32 cellular contexts compared by ENCODE assay signal in genomic region chr6:73630401-73630800, GRCh38.
"Had no signal": no experiment of that assay in that cellular context is flagged by ENCODE, and none has a peak within 500 bp of the region (broad histone marks: within the 10 kb centered on the region; RNA-seq: fewer than 3 reads in every experiment).

No MANE protein-coding gene starts in this region.

- FAIRE-seq: bronchial epithelial cell, colon had no signal

- H3K27ac ChIP-seq: ascending aorta, esophagus muscularis mucosa, foreskin keratinocyte, gastrocnemius medialis, heart left ventricle had no signal

- H3K4me1 Mint-ChIP-seq: activated CD4-positive, alpha-beta memory T cell treated with anti-CD3 and anti-CD28 coated beads, Interleukin-2, amount 10 ng/mL, durations not matched to agents 7 days and 5 days; brain had no signal

- H3K4me1 ChIP-seq: ascending aorta, esophagus muscularis mucosa, foreskin keratinocyte, gastrocnemius medialis, heart left ventricle had no signal

- H3K4me3 ChIP-seq: ascending aorta, esophagus muscularis mucosa, gastrocnemius medialis, heart left ventricle had no signal

- H3K4me3 Mint-ChIP-seq: activated CD4-positive, alpha-beta memory T cell treated with anti-CD3 and anti-CD28 coated beads, Interleukin-2, amount 10 ng/mL, durations not matched to agents 7 days and 5 days; activated CD4-positive, alpha-beta T cell treated with anti-CD3 and anti-CD28 coated beads, Interleukin-2, amount 10 ng/mL, durations not matched to agents 7 days and 5 days; activated naive CD4-positive, alpha-beta T cell treated with anti-CD3 and anti-CD28 coated beads, Interleukin-2, amount 10 ng/mL, durations not matched to agents 7 days and 5 days; activated naive CD8-positive, alpha-beta T cell treated with anti-CD3 and anti-CD28 coated beads, Interleukin-2, amount 10 ng/mL, durations not matched to agents 7 days and 5 days; activated T-cell treated with anti-CD3 and anti-CD28 coated beads, Interleukin-2, amount 50 U/mL, for 24 hours; activated T-cell treated with anti-CD3 and anti-CD28 coated beads, Interleukin-2, amount 50 U/mL, for 72 hours; brain; central memory CD8-positive, alpha-beta T cell; effector memory CD8-positive, alpha-beta T cell; T-helper 17 cell; T-helper 2 cell treated with Interferon-gamma antibody and Interleukin-4, amounts not matched to agents 5 μg/mL and 100 μg/mL, for 36 hours had no signal

- H3K27me3 Mint-ChIP-seq: activated CD4-positive, alpha-beta memory T cell treated with anti-CD3 and anti-CD28 coated beads, Interleukin-2, amount 10 ng/mL, durations not matched to agents 7 days and 5 days; activated CD4-positive, alpha-beta T cell treated with anti-CD3 and anti-CD28 coated beads, Interleukin-2, amount 10 ng/mL, durations not matched to agents 7 days and 5 days; activated naive CD4-positive, alpha-beta T cell treated with anti-CD3 and anti-CD28 coated beads, Interleukin-2, amount 10 ng/mL, durations not matched to agents 7 days and 5 days; activated naive CD8-positive, alpha-beta T cell treated with anti-CD3 and anti-CD28 coated beads, Interleukin-2, amount 10 ng/mL, durations not matched to agents 7 days and 5 days; activated T-cell treated with anti-CD3 and anti-CD28 coated beads, Interleukin-2, amount 50 U/mL, for 24 hours; brain; central memory CD8-positive, alpha-beta T cell; effector memory CD8-positive, alpha-beta T cell; T-helper 17 cell had no signal

- H3K27ac Mint-ChIP-seq: activated CD4-positive, alpha-beta memory T cell treated with anti-CD3 and anti-CD28 coated beads, Interleukin-2, amount 10 ng/mL, durations not matched to agents 7 days and 5 days; activated CD4-positive, alpha-beta T cell treated with anti-CD3 and anti-CD28 coated beads, Interleukin-2, amount 10 ng/mL, durations not matched to agents 7 days and 5 days; activated naive CD4-positive, alpha-beta T cell treated with anti-CD3 and anti-CD28 coated beads, Interleukin-2, amount 10 ng/mL, durations not matched to agents 7 days and 5 days; activated naive CD8-positive, alpha-beta T cell treated with anti-CD3 and anti-CD28 coated beads, Interleukin-2, amount 10 ng/mL, durations not matched to agents 7 days and 5 days; activated T-cell treated with anti-CD3 and anti-CD28 coated beads, Interleukin-2, amount 50 U/mL, for 24 hours; activated T-cell treated with anti-CD3 and anti-CD28 coated beads, Interleukin-2, amount 50 U/mL, for 72 hours; T-helper 17 cell; T-helper 2 cell treated with Interferon-gamma antibody and Interleukin-4, amounts not matched to agents 5 μg/mL and 100 μg/mL, for 36 hours had no signal

- H3K9me3 Mint-ChIP-seq: activated CD4-positive, alpha-beta memory T cell treated with anti-CD3 and anti-CD28 coated beads, Interleukin-2, amount 10 ng/mL, durations not matched to agents 7 days and 5 days; activated CD4-positive, alpha-beta T cell treated with anti-CD3 and anti-CD28 coated beads, Interleukin-2, amount 10 ng/mL, durations not matched to agents 7 days and 5 days; activated naive CD4-positive, alpha-beta T cell treated with anti-CD3 and anti-CD28 coated beads, Interleukin-2, amount 10 ng/mL, durations not matched to agents 7 days and 5 days; activated naive CD4-positive, alpha-beta T cell treated with anti-CD3 and anti-CD28 coated beads, Interleukin-2, amount 50 U/mL, for 72 hours; activated naive CD8-positive, alpha-beta T cell treated with anti-CD3 and anti-CD28 coated beads, Interleukin-2, amount 10 ng/mL, durations not matched to agents 7 days and 5 days; activated T-cell treated with anti-CD3 and anti-CD28 coated beads, Interleukin-2, amount 50 U/mL, for 24 hours; activated T-cell treated with anti-CD3 and anti-CD28 coated beads, Interleukin-2, amount 50 U/mL, for 72 hours; brain; central memory CD8-positive, alpha-beta T cell; effector memory CD8-positive, alpha-beta T cell; T-helper 2 cell treated with Interferon-gamma antibody and Interleukin-4, amounts not matched to agents 5 μg/mL and 100 μg/mL, for 36 hours had no signal

- DNase-seq: activated CD4-positive, alpha-beta memory T cell treated with anti-CD3 and anti-CD28 coated beads, Interleukin-2, amount 10 ng/mL, durations not matched to agents 7 days and 5 days; activated CD4-positive, alpha-beta T cell treated with anti-CD3 and anti-CD28 coated beads for 1 hour; activated CD4-positive, alpha-beta T cell treated with anti-CD3 and anti-CD28 coated beads for 4 hours; activated CD4-positive, alpha-beta T cell treated with anti-CD3 and anti-CD28 coated beads, Interleukin-2, amount 10 ng/mL, durations not matched to agents 7 days and 5 days; activated CD4-positive, alpha-beta T cell treated with anti-CD3 and anti-CD28 coated beads, Interleukin-2, amount 50 U/mL, for 4 hours; activated CD8-positive, alpha-beta memory T cell treated with anti-CD3 and anti-CD28 coated beads, Interleukin-2, amount 50 U/mL, for 48 hours; activated gamma-delta T cell; activated naive CD4-positive, alpha-beta T cell; activated naive CD4-positive, alpha-beta T cell treated with anti-CD3 and anti-CD28 coated beads, Interleukin-2, amount 10 ng/mL, durations not matched to agents 7 days and 5 days; activated naive CD8-positive, alpha-beta T cell treated with anti-CD3 and anti-CD28 coated beads, Interleukin-2, amount 10 ng/mL, durations not matched to agents 7 days and 5 days; activated T-cell treated with anti-CD3 and anti-CD28 coated beads for 4 hours; activated T-cell treated with anti-CD3 and anti-CD28 coated beads, Interleukin-2, amount 50 U/mL, for 24 hours; activated T-cell treated with anti-CD3 and anti-CD28 coated beads, Interleukin-2, amount 50 U/mL, for 72 hours; cortex of kidney; dermis blood vessel endothelial cell; effector CD4-positive, alpha-beta T cell; effector memory CD8-positive, alpha-beta T cell; erythroblast; foreskin keratinocyte; gastrocnemius medialis; glutamatergic neuron; heart left ventricle; T-helper 17 cell; T1000 had no signal

- H3K9me3 ChIP-seq: ascending aorta, esophagus muscularis mucosa, gastrocnemius medialis, heart left ventricle had no signal

- ATAC-seq: activated naive CD4-positive, alpha-beta T cell treated with anti-CD3 and anti-CD28 coated beads, Interleukin-2, amount 50 U/mL, for 72 hours; activated T-cell treated with anti-CD3 and anti-CD28 coated beads, Interleukin-2, amount 50 U/mL, for 72 hours; effector memory CD8-positive, alpha-beta T cell; foreskin keratinocyte; gastrocnemius medialis; heart left ventricle; T-helper 17 cell had no signal

- H3K27me3 ChIP-seq: ascending aorta, esophagus muscularis mucosa, foreskin keratinocyte, gastrocnemius medialis, heart left ventricle had no signal
